In the genomic region with DNA sequence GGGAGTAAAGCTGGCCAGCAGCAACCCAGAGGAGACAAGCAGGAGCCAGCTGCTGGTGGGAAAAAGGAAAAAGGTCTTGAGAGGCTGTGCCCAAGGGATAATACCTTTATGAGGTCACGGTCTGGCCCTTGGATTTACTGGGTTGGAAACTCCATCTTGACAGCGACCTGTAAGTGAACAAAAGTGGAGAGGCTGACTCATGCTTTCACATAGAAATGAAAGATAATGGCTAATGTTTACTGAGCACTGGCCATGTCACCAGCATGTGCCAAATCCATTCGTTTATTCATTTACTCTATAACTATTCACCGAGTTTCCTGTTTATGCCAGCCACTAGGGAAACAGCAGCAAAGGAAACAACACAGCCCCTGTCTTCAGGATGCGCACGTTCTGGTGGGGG, we compare ENCODE assay signal across 1 cellular context.
A peak's percentile ranks its signal among the peaks of the same experiment; 100 is the strongest.
TF ChIP-seq lines count a peak whose summit lies in the region.

No MANE protein-coding gene starts in this region.

TF ChIP-seq in K562, 482 proteins besides CTCF, POLR2A, EP300 and RAD21:
- TF ChIP-seq JUND (IDR thresholded peaks at IDR 0.05; ENCODE audit: borderline replicate concordance, low read depth, low read length) = peak; percentile 29; the same call in 1 of the 2 replicates
- TF ChIP-seq JUND (tag; IDR thresholded peaks at IDR 0.05; ENCODE audit: borderline replicate concordance, low read depth, low read length) = no peak
- TF ChIP-seq, protein P1, sequence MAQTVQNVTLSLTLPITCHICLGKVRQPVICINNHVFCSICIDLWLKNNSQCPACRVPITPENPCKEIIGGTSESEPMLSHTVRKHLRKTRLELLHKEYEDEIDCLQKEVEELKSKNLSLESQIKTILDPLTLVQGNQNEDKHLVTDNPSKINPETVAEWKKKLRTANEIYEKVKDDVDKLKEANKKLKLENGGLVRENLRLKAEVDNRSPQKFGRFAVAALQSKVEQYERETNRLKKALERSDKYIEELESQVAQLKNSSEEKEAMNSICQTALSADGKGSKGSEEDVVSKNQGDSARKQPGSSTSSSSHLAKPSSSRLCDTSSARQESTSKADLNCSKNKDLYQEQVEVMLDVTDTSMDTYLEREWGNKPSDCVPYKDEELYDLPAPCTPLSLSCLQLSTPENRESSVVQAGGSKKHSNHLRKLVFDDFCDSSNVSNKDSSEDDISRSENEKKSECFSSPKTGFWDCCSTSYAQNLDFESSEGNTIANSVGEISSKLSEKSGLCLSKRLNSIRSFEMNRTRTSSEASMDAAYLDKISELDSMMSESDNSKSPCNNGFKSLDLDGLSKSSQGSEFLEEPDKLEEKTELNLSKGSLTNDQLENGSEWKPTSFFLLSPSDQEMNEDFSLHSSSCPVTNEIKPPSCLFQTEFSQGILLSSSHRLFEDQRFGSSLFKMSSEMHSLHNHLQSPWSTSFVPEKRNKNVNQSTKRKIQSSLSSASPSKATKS (CRISPR knock-in tag; IDR thresholded peaks at IDR 0.05) = no peak
- TF ChIP-seq, protein P2, sequence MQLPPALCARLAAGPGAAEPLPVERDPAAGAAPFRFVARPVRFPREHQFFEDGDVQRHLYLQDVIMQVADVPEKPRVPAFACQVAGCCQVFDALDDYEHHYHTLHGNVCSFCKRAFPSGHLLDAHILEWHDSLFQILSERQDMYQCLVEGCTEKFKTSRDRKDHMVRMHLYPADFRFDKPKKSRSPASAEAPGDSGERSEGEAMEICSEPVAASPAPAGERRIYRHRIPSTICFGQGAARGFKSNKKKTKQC (CRISPR knock-in tag; IDR thresholded peaks at IDR 0.05) = no peak
TF ChIP-seq in K562: peak in this region for 1.
